Comparison of ENCODE assay signal across 9 cellular contexts in genomic region chr2:61425605-61426155, GRCh38. TPM values are rescaled to one million over a fixed set of nuclear protein-coding genes. Genes with fewer than 3 reads are reported as not detected.
DNase-seq lines count a peak whose midpoint lies in the region; ATAC-seq and TF ChIP-seq lines count a peak whose summit lies in the region.
"Had no signal": no experiment of that assay in that cellular context is flagged by ENCODE, and none has a peak within 500 bp of the region (broad histone marks: within the 10 kb centered on the region; RNA-seq: fewer than 3 reads in every experiment).

No MANE protein-coding gene starts in this region.

- H3K56ac ChIP-seq in H9 (ENCODE audit: insufficient read length, low read depth, low read length): no peak overlapping the region

- no peaks in the 10 kb centered on the region for H3K9me3 ChIP-seq in H9 (ENCODE audit: control insufficient read depth, low read depth, low read length)
- H3K9me3 ChIP-seq in mesenchymal stem cell (ENCODE audit: control insufficient read depth, low read length): no peaks in the 10 kb centered on the region
- H3K9me3 ChIP-seq: stomach had no signal

- no peaks in the 10 kb centered on the region for H3K27me3 Mint-ChIP-seq in H9 (ENCODE audit: low read depth)
- H3K27me3 Mint-ChIP-seq in naive thymus-derived CD8-positive, alpha-beta T cell: no peaks in the 10 kb centered on the region

- H4K20me1 ChIP-seq in H9 (ENCODE audit: control insufficient read depth, insufficient read depth, insufficient read length): no peaks in the 10 kb centered on the region

- H3K4me3 ChIP-seq in mesenchymal stem cell (ENCODE audit: insufficient read depth in 1 of 2, low read depth in 1 of 2, low read length in 2 of 2): no peak overlapping the region
- H3K4me3 ChIP-seq: stomach had no signal

- no peak overlapping the region for H2AK5ac ChIP-seq in H9 (ENCODE audit: insufficient read length, low read length)
- H2AK5ac ChIP-seq in mesenchymal stem cell (ENCODE audit: low read length, severe bottlenecking): no peak overlapping the region

- H4K91ac ChIP-seq in H9 (ENCODE audit: insufficient read length, low read depth, low read length) (no peak overlapping the region), mesenchymal stem cell (ENCODE audit: low read length) (no peak overlapping the region)

- no peak for DNase-seq in H9
- no peak for DNase-seq in RWPE1 (ENCODE audit: low spot score)
- DNase-seq in naive thymus-derived CD8-positive, alpha-beta T cell: peak in 1 of 10 donors; percentile 13
- no peak for DNase-seq in mucosa of gallbladder (ENCODE audit: low spot score)
- DNase-seq in GOT3 (lab: John Stamatoyannopoulos, UW): no peak
- DNase-seq in DMS53 treated with DMSO at 0.1 percent for 48 hours (lab: John Stamatoyannopoulos, UW; ENCODE audit: unreplicated experiment): no peak
- DNase-seq in mesenchymal stem cell: no peak

- no peak overlapping the region for H3T11ph ChIP-seq in H9 (ENCODE audit: low read length)

- H2BK12ac ChIP-seq in H9 (ENCODE audit: insufficient read length, low read depth, low read length): no peak overlapping the region
- no peak overlapping the region for H2BK12ac ChIP-seq in mesenchymal stem cell (ENCODE audit: low read length in 2 of 2)

- H3K23ac ChIP-seq in H9 (ENCODE audit: insufficient read length, low read depth, low read length) (no peak overlapping the region), mesenchymal stem cell (ENCODE audit: low read length in 2 of 2) (no peak overlapping the region)

- H3K4me2 ChIP-seq in H9 (ENCODE audit: insufficient read depth, insufficient read length, low read length) (no peak overlapping the region), mesenchymal stem cell (ENCODE audit: low read length, poor library complexity, severe bottlenecking) (no peak overlapping the region)

- peaks cover 0 to 6% of the 10 kb centered on the region in 2 experiments for H3K36me3 ChIP-seq in mesenchymal stem cell (ENCODE audit: control insufficient read depth in 1 of 2, insufficient read depth in 2 of 2, low read depth in 1 of 2, low read length in 2 of 2)
- H3K36me3 ChIP-seq: stomach had no signal

- CTCF ChIA-PET in RWPE1 (lab: Yijun Ruan, JAX): interaction anchor here (0.6 kb wide), 2 partner anchors 55 to 765 kb away, joined by 3 read pairs; no protein-coding TSS in a partner anchor

- POLR2A ChIA-PET in RWPE1 (lab: Yijun Ruan, JAX; ENCODE audit: low non-redundant PET): no interaction called here
- POLR2A ChIA-PET in naive thymus-derived CD8-positive, alpha-beta T cell (lab: Charles Lee): interaction anchor here (0.5 to 3.1 kb wide), 15 partner anchors 8 to 463 kb away, joined by 3 to 49 read pairs (median 3); partner anchors contain the start of genes USP34 and XPO1

- H3K18ac ChIP-seq in H9 (ENCODE audit: insufficient read length, low read depth, low read length) (no peak overlapping the region), mesenchymal stem cell (ENCODE audit: low read depth in 1 of 2, low read length in 2 of 2) (no peak overlapping the region)

- peak overlapping the region; percentile 9 for H3K27ac ChIP-seq in H9 (ENCODE audit: insufficient read length, low read depth, low read length)
- peak overlapping the region; percentile 17; the same call in 1 of the 2 replicates for H3K27ac ChIP-seq in RWPE1
- H3K27ac ChIP-seq in mesenchymal stem cell (ENCODE audit: low read length, poor library complexity, severe bottlenecking): no peak overlapping the region

- H4K8ac ChIP-seq in H9 (replicated peaks; ENCODE audit: insufficient read length, low read depth, low read length) (no peak overlapping the region), mesenchymal stem cell (ENCODE audit: low read length) (no peak overlapping the region)

- H3K9ac ChIP-seq in H9 (ENCODE audit: extremely low read depth, insufficient read length, low read length) (no peak overlapping the region), mesenchymal stem cell (ENCODE audit: low read length) (no peak overlapping the region)

- H4K5ac ChIP-seq in H9 (ENCODE audit: insufficient read length, low read depth, low read length): no peak overlapping the region

- no peak overlapping the region for H3K14ac ChIP-seq in H9 (ENCODE audit: insufficient read depth, low read length)
- H3K14ac ChIP-seq in mesenchymal stem cell (ENCODE audit: low read length in 2 of 2): no peak overlapping the region

- no peak overlapping the region for H2AFZ ChIP-seq in H9 (ENCODE audit: low read length)
- H2AFZ ChIP-seq in mesenchymal stem cell (ENCODE audit: low read depth, low read length): no peak overlapping the region

- H2BK20ac ChIP-seq in H9 (ENCODE audit: low read depth, low read length, poor library complexity, severe bottlenecking): no peak overlapping the region

- no CpG with 5 or more reads among the region's 6 CpGs for WGBS in H9 (ENCODE audit: extremely low coverage, insufficient read length, low lambda C conversion rate)
- 94% methylated on average over 6 of the region's 6 CpGs for WGBS in mesenchymal stem cell

- TF ChIP-seq CTCF in H9 (conservative IDR thresholded peaks at IDR 0.05) (no peak), RWPE1 (conservative IDR thresholded peaks at IDR 0.05; ENCODE audit: low read depth) (no peak)

- H2BK15ac ChIP-seq in H9 (ENCODE audit: low read depth, low read length): no peak overlapping the region
- H2BK15ac ChIP-seq in mesenchymal stem cell (ENCODE audit: low read depth, poor library complexity, severe bottlenecking): no peak overlapping the region

- no peak overlapping the region for H2BK5ac ChIP-seq in H9 (ENCODE audit: insufficient read length, low read length)
- no peak overlapping the region for H2BK5ac ChIP-seq in mesenchymal stem cell (ENCODE audit: low read depth, low read length, poor library complexity, severe bottlenecking)

- H3K4me3 Mint-ChIP-seq in H9: no peak overlapping the region
- peak overlapping the region; percentile 23 to 85 (median 72) for H3K4me3 Mint-ChIP-seq in naive thymus-derived CD8-positive, alpha-beta T cell

- no peaks in the 10 kb centered on the region for H3K23me2 ChIP-seq in H9 (ENCODE audit: insufficient read length, low read depth, low read length, poor library complexity, severe bottlenecking)

- H3K79me2 ChIP-seq in H9 (ENCODE audit: insufficient read depth, low read length): peaks cover 41% of the 10 kb centered on the region; the same call in 1 of the 2 replicates

- no peak overlapping the region for H2BK120ac ChIP-seq in H9 (ENCODE audit: low read depth, low read length, poor library complexity, severe bottlenecking)
- no peak overlapping the region for H2BK120ac ChIP-seq in mesenchymal stem cell (ENCODE audit: low read depth, low read length)

- H3K27me3 ChIP-seq in H9 (ENCODE audit: insufficient read depth, low read length) (no peaks in the 10 kb centered on the region), mesenchymal stem cell (ENCODE audit: control insufficient read depth in 1 of 2, insufficient read depth in 1 of 2, low read length in 2 of 2) (no peaks in the 10 kb centered on the region)
- H3K27me3 ChIP-seq: stomach had no signal

- no peaks in the 10 kb centered on the region for H3K9me3 Mint-ChIP-seq in H9
- H3K9me3 Mint-ChIP-seq in naive thymus-derived CD8-positive, alpha-beta T cell: no peaks in the 10 kb centered on the region

- H3K79me1 ChIP-seq in H9 (ENCODE audit: insufficient read depth, low read depth, low read length, poor library complexity, severe bottlenecking) (peaks cover 4% of the 10 kb centered on the region), mesenchymal stem cell (replicated peaks; ENCODE audit: low read length, poor library complexity, severe bottlenecking) (peaks cover 2% of the 10 kb centered on the region)

- H3K4ac ChIP-seq in H9 (ENCODE audit: low read depth, low read length) (no peak overlapping the region), mesenchymal stem cell (ENCODE audit: low read depth in 1 of 2, low read length in 2 of 2) (no peak overlapping the region)

- H3K4me1 ChIP-seq in H9 (ENCODE audit: insufficient read depth, low read length): peaks cover 6% of the 10 kb centered on the region; the same call in 1 of the 2 replicates
- peaks cover 8% of the 10 kb centered on the region for H3K4me1 ChIP-seq in mesenchymal stem cell (ENCODE audit: control insufficient read depth, insufficient read depth, low read depth, low read length)

- ATAC-seq in GM18511 (IDR thresholded peaks at IDR 0.05; ENCODE audit: unreplicated experiment): peak; percentile 25
- ATAC-seq in naive thymus-derived CD8-positive, alpha-beta T cell: peak; percentile 19 to 33

- peaks cover 0 to under 1% (median 0%) of the 10 kb centered on the region in 3 experiments; a peak in 2 of 7 replicates for H3K36me3 Mint-ChIP-seq in H9 (ENCODE audit: insufficient read depth in 1 of 3, low read depth in 3 of 3)
- peaks cover 0 to 2% (median 0%) of the 10 kb centered on the region in 3 donors for H3K36me3 Mint-ChIP-seq in naive thymus-derived CD8-positive, alpha-beta T cell

- H3K27ac Mint-ChIP-seq in H9: peak overlapping the region; percentile 69 to 97 (median 90); a peak in 5 of 7 replicates
- H3K27ac Mint-ChIP-seq in naive thymus-derived CD8-positive, alpha-beta T cell: peak overlapping the region; percentile 94 to 98 (median 97)

- peaks cover 27 to 46% of the 10 kb centered on the region in 2 experiments for H3K4me1 Mint-ChIP-seq in H9
- peaks cover 39 to 75% (median 67%) of the 10 kb centered on the region in 4 donors for H3K4me1 Mint-ChIP-seq in naive thymus-derived CD8-positive, alpha-beta T cell

RNA-seq across cellular contexts. Expression of gene USP34, which starts 45.2 kb away (rescaled TPM):
- total RNA-seq in H9 (2021) (84.3 and 93.9 TPM in 2 replicates), mucosa of gallbladder (88.2 TPM)
- 100 to 1,000 TPM; 153 to 157 TPM for total RNA-seq in naive thymus-derived CD8-positive, alpha-beta T cell
- polyA plus RNA-seq in naive thymus-derived CD8-positive, alpha-beta T cell: 10 to 100 TPM; 14.5 to 19.1 (median 17.6) TPM
- 36.7 TPM for polyA plus RNA-seq in mesenchymal stem cell (2013, experiment 1 of 2)
- 34.8 TPM for polyA plus RNA-seq in mesenchymal stem cell (2013, experiment 2 of 2)

Comparison
In these comparisons a context has a peak if more than half of its experiments do, and no peak if none do; other contexts are left out.
1. H3K4me3 Mint-ChIP-seq: peak in naive thymus-derived CD8-positive, alpha-beta T cell (10 of 10); none in H9 (0 of 2).